ENCODE assay signal across 22 cellular contexts in the genomic region with DNA sequence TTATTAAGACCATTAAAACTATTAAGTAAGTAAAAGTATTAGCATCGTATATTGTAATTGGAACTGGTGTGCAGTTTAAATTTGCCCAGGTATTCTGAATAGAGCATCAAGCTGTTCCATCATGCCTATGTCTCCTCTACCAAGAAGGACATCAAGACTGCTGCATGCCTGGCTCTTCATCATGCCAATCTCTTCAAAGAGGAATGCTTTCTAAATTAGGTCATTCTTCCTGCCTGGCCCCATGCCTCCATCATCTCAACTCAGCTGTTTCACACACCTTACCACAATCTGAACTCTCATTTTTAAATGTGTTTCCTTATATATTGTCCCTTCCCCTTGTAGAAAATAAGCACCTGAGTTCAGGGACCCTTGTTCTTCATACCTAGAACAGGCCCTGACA.
"Had no signal": no experiment of that assay in that cellular context is flagged by ENCODE, and none has a peak within 500 bp of the region (broad histone marks: within the 10 kb centered on the region; RNA-seq: fewer than 3 reads in every experiment).

No MANE protein-coding gene starts in this region.

- H3K4me3 Mint-ChIP-seq: activated CD8-positive, alpha-beta T cell treated with anti-CD3 and anti-CD28 coated beads for 36 hours; activated naive CD8-positive, alpha-beta T cell treated with anti-CD3 and anti-CD28 coated beads, Interleukin-2, amount 10 ng/mL, durations not matched to agents 7 days and 5 days; activated T-cell treated with anti-CD3 and anti-CD28 coated beads, Interleukin-2, amount 50 U/mL, for 72 hours; effector memory CD8-positive, alpha-beta T cell; T-cell had no signal

- H3K9me3 ChIP-seq: pancreas, suprapubic skin, upper lobe of left lung had no signal

- ATAC-seq: activated CD8-positive, alpha-beta T cell treated with anti-CD3 and anti-CD28 coated beads for 36 hours; activated T-cell treated with anti-CD3 and anti-CD28 coated beads, Interleukin-2, amount 50 U/mL, for 72 hours; effector memory CD8-positive, alpha-beta T cell; left lobe of liver; stimulated activated naive CD8-positive, alpha-beta T cell treated with anti-CD3 and anti-CD28 coated beads, Interleukin-15, Interleukin-2, amounts not matched to agents 100 U/mL and 50 U/mL, for 24 hours; T-cell had no signal

- H3K36me3 ChIP-seq: pancreas, suprapubic skin, upper lobe of left lung had no signal

- H3K36me3 Mint-ChIP-seq: activated naive CD8-positive, alpha-beta T cell treated with anti-CD3 and anti-CD28 coated beads, Interleukin-2, amount 10 ng/mL, durations not matched to agents 7 days and 5 days; naive B cell; T-cell had no signal

- H3K9me3 Mint-ChIP-seq: activated CD8-positive, alpha-beta T cell treated with anti-CD3 and anti-CD28 coated beads for 36 hours; activated naive CD8-positive, alpha-beta T cell treated with anti-CD3 and anti-CD28 coated beads, Interleukin-2, amount 10 ng/mL, durations not matched to agents 7 days and 5 days had no signal

- H3K27me3 Mint-ChIP-seq: activated CD8-positive, alpha-beta T cell treated with anti-CD3 and anti-CD28 coated beads for 36 hours; activated naive CD8-positive, alpha-beta T cell treated with anti-CD3 and anti-CD28 coated beads, Interleukin-2, amount 10 ng/mL, durations not matched to agents 7 days and 5 days; effector memory CD8-positive, alpha-beta T cell; naive B cell; T-cell had no signal

- DNase-seq: activated CD4-positive, alpha-beta T cell treated with anti-CD3 and anti-CD28 coated beads for 4 hours; activated CD8-positive, alpha-beta memory T cell treated with anti-CD3 and anti-CD28 coated beads, Interleukin-2, amount 50 U/mL, for 4 hours; activated CD8-positive, alpha-beta T cell treated with anti-CD3 and anti-CD28 coated beads for 36 hours; activated gamma-delta T cell treated with Interleukin-2 at 50 U/mL for 16 hours; activated naive CD8-positive, alpha-beta T cell treated with anti-CD3 and anti-CD28 coated beads, Interleukin-2, amount 10 ng/mL, durations not matched to agents 7 days and 5 days; activated T-cell treated with anti-CD3 and anti-CD28 coated beads, Interleukin-2, amount 50 U/mL, for 72 hours; aorta; central memory CD4-positive, alpha-beta T cell; effector memory CD8-positive, alpha-beta T cell; erythroblast; hypothalamus; naive B cell; pancreas; stimulated activated CD4-positive, alpha-beta T cell treated with anti-CD3 and anti-CD28 coated beads, Interleukin-4, amount 100 ng/mL, for 1 hour; stimulated activated CD8-positive, alpha-beta memory T cell treated with anti-CD3 and anti-CD28 coated beads, Interleukin-4, amount 100 ng/mL, for 48 hours; stimulated activated naive CD8-positive, alpha-beta T cell treated with anti-CD3 and anti-CD28 coated beads, Interleukin-15, Interleukin-2, amounts not matched to agents 100 U/mL and 50 U/mL, for 24 hours; T-cell; T1000; upper lobe of left lung had no signal

- H3K27ac ChIP-seq: pancreas, suprapubic skin, upper lobe of left lung, VCaP had no signal

- H3K27me3 ChIP-seq: pancreas, suprapubic skin, upper lobe of left lung had no signal

- H3K4me1 ChIP-seq: pancreas, suprapubic skin, upper lobe of left lung had no signal

- H3K4me1 Mint-ChIP-seq: activated naive CD8-positive, alpha-beta T cell treated with anti-CD3 and anti-CD28 coated beads, Interleukin-2, amount 10 ng/mL, durations not matched to agents 7 days and 5 days; naive B cell; T-cell had no signal

- H3K27ac Mint-ChIP-seq: activated CD8-positive, alpha-beta T cell treated with anti-CD3 and anti-CD28 coated beads for 36 hours; activated naive CD8-positive, alpha-beta T cell treated with anti-CD3 and anti-CD28 coated beads, Interleukin-2, amount 10 ng/mL, durations not matched to agents 7 days and 5 days; activated T-cell treated with anti-CD3 and anti-CD28 coated beads, Interleukin-2, amount 50 U/mL, for 72 hours; effector memory CD8-positive, alpha-beta T cell; naive B cell; T-cell had no signal

- H3K4me3 ChIP-seq: pancreas, suprapubic skin, upper lobe of left lung had no signal
